Comparison of ENCODE assay signal across 17 cellular contexts in the genomic region with DNA sequence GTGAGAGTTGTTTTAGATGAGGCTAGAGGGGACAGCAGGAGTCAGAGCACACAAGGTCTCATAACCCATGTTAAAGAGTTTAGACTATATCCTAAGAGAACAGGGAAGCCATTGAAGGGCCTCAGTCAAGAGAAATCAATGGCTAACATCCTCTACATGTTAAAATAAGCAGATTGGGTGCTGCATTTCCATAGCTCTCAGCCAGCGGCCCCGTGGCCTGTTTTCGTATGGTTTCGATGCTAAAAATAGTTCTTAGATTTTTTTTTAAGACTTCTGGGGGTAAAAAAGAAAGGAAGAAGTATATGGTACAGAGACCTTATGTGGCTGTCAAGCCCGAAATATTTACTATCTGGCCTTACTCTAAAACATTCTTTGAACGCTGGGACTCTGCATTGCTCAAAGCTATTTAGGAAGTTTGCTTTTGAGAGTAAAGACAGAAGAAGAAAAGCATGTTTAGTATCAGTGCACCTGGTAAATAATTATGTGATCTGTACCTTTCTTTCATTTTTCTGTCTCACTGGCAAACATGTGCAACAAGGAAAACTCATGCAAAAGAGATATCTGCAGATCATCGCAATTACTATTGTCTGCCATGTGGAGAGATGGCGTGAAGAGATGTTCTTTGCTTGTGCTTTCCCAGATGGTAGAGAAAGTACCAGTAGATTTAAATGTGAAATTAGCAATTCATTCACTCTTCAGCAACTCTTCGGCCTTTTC. TPM values are rescaled to one million over a fixed set of nuclear protein-coding genes. Genes with fewer than 3 reads are reported as not detected.
A peak's percentile ranks its signal among the peaks of the same experiment; 100 is the strongest.
DNase-seq lines count a peak whose midpoint lies in the region; ATAC-seq and TF ChIP-seq lines count a peak whose summit lies in the region.
"Had no signal": no experiment of that assay in that cellular context is flagged by ENCODE, and none has a peak within 500 bp of the region (broad histone marks: within the 10 kb centered on the region; RNA-seq: fewer than 3 reads in every experiment).

No MANE protein-coding gene starts in this region.

- H3K27me3 Mint-ChIP-seq in activated T-cell treated with anti-CD3 and anti-CD28 coated beads, Interleukin-2, amount 50 U/mL, for 72 hours (ENCODE audit: low read depth) = no peaks in the 10 kb centered on the region
- H3K27me3 Mint-ChIP-seq in activated T-helper 17 cell treated with anti-CD3 and anti-CD28 coated beads, Interleukin-2, amount 50 U/mL, for 72 hours = no peaks in the 10 kb centered on the region
- H3K27me3 Mint-ChIP-seq in stimulated activated naive B cell treated with anti-CD40 and anti-IgM and Interleukin-4, amounts not matched to agents 10 μg/mL and 1 μg/mL and 100 μg/mL, for 72 hours = no peaks in the 10 kb centered on the region

- no peak overlapping the region for H3K9ac ChIP-seq in Loucy (ENCODE audit: low read depth, low read length, poor library complexity, severe bottlenecking)

- H3K4me1 Mint-ChIP-seq in activated T-cell treated with anti-CD3 and anti-CD28 coated beads, Interleukin-2, amount 50 U/mL, for 72 hours (ENCODE audit: low read depth) = peaks cover 48% of the 10 kb centered on the region
- peaks cover 10% of the 10 kb centered on the region for H3K4me1 Mint-ChIP-seq in activated T-helper 17 cell treated with anti-CD3 and anti-CD28 coated beads, Interleukin-2, amount 50 U/mL, for 72 hours
- peaks cover 11 to 17% of the 10 kb centered on the region in 2 donors for H3K4me1 Mint-ChIP-seq in stimulated activated naive B cell treated with anti-CD40 and anti-IgM and Interleukin-4, amounts not matched to agents 10 μg/mL and 1 μg/mL and 100 μg/mL, for 72 hours

- no peak for ATAC-seq in activated T-cell treated with anti-CD3 and anti-CD28 coated beads, Interleukin-2, amount 50 U/mL, for 72 hours (replicated peaks in 1 of 2)
- ATAC-seq in activated T-helper 17 cell treated with anti-CD3 and anti-CD28 coated beads, Interleukin-2, amount 50 U/mL, for 72 hours (replicated peaks) = no peak
- peak; percentile 10 to 23 for ATAC-seq in stimulated activated naive B cell treated with anti-CD40 and anti-IgM and Interleukin-4, amounts not matched to agents 10 μg/mL and 1 μg/mL and 100 μg/mL, for 72 hours (replicated peaks)

- peak overlapping the region in 1 of 2 donors; percentile 19 for H3K4me3 Mint-ChIP-seq in activated T-cell treated with anti-CD3 and anti-CD28 coated beads, Interleukin-2, amount 50 U/mL, for 72 hours
- H3K4me3 Mint-ChIP-seq in activated T-helper 17 cell treated with anti-CD3 and anti-CD28 coated beads, Interleukin-2, amount 50 U/mL, for 72 hours = peak overlapping the region; percentile 9
- no peak overlapping the region for H3K4me3 Mint-ChIP-seq in stimulated activated naive B cell treated with anti-CD40 and anti-IgM and Interleukin-4, amounts not matched to agents 10 μg/mL and 1 μg/mL and 100 μg/mL, for 72 hours

- H3F3A ChIP-seq in Loucy (ENCODE audit: low read depth) = peaks cover 19% of the 10 kb centered on the region; the same call in 1 of the 2 replicates

- no peaks in the 10 kb centered on the region for H4K20me1 ChIP-seq in Loucy (ENCODE audit: insufficient read depth, low read length, poor library complexity, severe bottlenecking)

- peaks cover 26% of the 10 kb centered on the region; the same call in 1 of the 2 replicates for H3K36me3 ChIP-seq in Loucy (ENCODE audit: insufficient read depth, low read length)

- H3K27ac Mint-ChIP-seq in activated T-cell treated with anti-CD3 and anti-CD28 coated beads, Interleukin-2, amount 50 U/mL, for 72 hours = peak overlapping the region; percentile 60
- peak overlapping the region; percentile 78 for H3K27ac Mint-ChIP-seq in activated T-helper 17 cell treated with anti-CD3 and anti-CD28 coated beads, Interleukin-2, amount 50 U/mL, for 72 hours
- H3K27ac Mint-ChIP-seq in stimulated activated naive B cell treated with anti-CD40 and anti-IgM and Interleukin-4, amounts not matched to agents 10 μg/mL and 1 μg/mL and 100 μg/mL, for 72 hours = peak overlapping the region; percentile 90

- H2AFZ ChIP-seq in Loucy (ENCODE audit: low read length) = no peak overlapping the region

- H3K27me3 ChIP-seq in Loucy (ENCODE audit: insufficient read depth, low read length, poor library complexity, severe bottlenecking) = no peaks in the 10 kb centered on the region
- H3K27me3 ChIP-seq: vagina had no signal

- H3K4me1 ChIP-seq in Loucy (ENCODE audit: insufficient read depth, low read length, poor library complexity, severe bottlenecking) = peaks cover 58% of the 10 kb centered on the region

- no peaks in the 10 kb centered on the region for H3K9me2 ChIP-seq in Loucy (replicated peaks; ENCODE audit: low read depth, low read length)

- H3K9me3 Mint-ChIP-seq in activated T-cell treated with anti-CD3 and anti-CD28 coated beads, Interleukin-2, amount 50 U/mL, for 72 hours = no peaks in the 10 kb centered on the region
- no peaks in the 10 kb centered on the region for H3K9me3 Mint-ChIP-seq in activated T-helper 17 cell treated with anti-CD3 and anti-CD28 coated beads, Interleukin-2, amount 50 U/mL, for 72 hours
- no peaks in the 10 kb centered on the region for H3K9me3 Mint-ChIP-seq in stimulated activated naive B cell treated with anti-CD40 and anti-IgM and Interleukin-4, amounts not matched to agents 10 μg/mL and 1 μg/mL and 100 μg/mL, for 72 hours

- H3K79me2 ChIP-seq in Loucy (ENCODE audit: insufficient read depth, low read length) = peaks cover 70% of the 10 kb centered on the region

- DNase-seq in activated T-cell treated with anti-CD3 and anti-CD28 coated beads, Interleukin-2, amount 50 U/mL, for 72 hours = no peak
- DNase-seq in activated T-cell treated with anti-CD3 and anti-CD28 coated beads, Interleukin-2, amount 50 U/mL, for 1 hour = no peak
- no peak for DNase-seq in stimulated activated naive B cell treated with anti-CD40 and anti-IgM and Interleukin-4, amounts not matched to agents 10 μg/mL and 1 μg/mL and 100 μg/mL, for 72 hours
- DNase-seq in AG08396 (ENCODE audit: low spot score) (no peak), NCI-H1436 (lab: John Stamatoyannopoulos, UW) (no peak), NCI-H2196 treated with DMSO at 0.1 percent for 48 hours (lab: John Stamatoyannopoulos, UW; ENCODE audit: unreplicated experiment) (no peak)
- DNase-seq: activated effector memory CD4-positive, alpha-beta T cell treated with Interleukin-2 at 50 U/mL for 16 hours; caudate nucleus; islet precursor cell; NCI-H146; NCI-H526 treated with DMSO at 0.1 percent for 48 hours; SHP77 treated with DMSO at 0.1 percent for 48 hours had no signal

- no peaks in the 10 kb centered on the region for H3K9me3 ChIP-seq in Loucy (ENCODE audit: insufficient read depth, low read depth, low read length)
- H3K9me3 ChIP-seq: HAP-1, vagina had no signal

- H3K4me3 ChIP-seq in Loucy (ENCODE audit: low read length, poor library complexity, severe bottlenecking) = no peak overlapping the region
- H3K4me3 ChIP-seq: HAP-1, vagina had no signal

- peak overlapping the region; percentile 51 for H3K4me2 ChIP-seq in Loucy (ENCODE audit: low read depth, low read length, poor library complexity, severe bottlenecking)

- H3K36me3 Mint-ChIP-seq in activated T-cell treated with anti-CD3 and anti-CD28 coated beads, Interleukin-2, amount 50 U/mL, for 72 hours (ENCODE audit: insufficient read depth in 2 of 2) = peaks cover 2 to 10% of the 10 kb centered on the region in 2 donors
- H3K36me3 Mint-ChIP-seq in activated T-helper 17 cell treated with anti-CD3 and anti-CD28 coated beads, Interleukin-2, amount 50 U/mL, for 72 hours (ENCODE audit: low read depth) = peaks cover 62% of the 10 kb centered on the region
- peaks cover 15 to 24% of the 10 kb centered on the region in 2 donors for H3K36me3 Mint-ChIP-seq in stimulated activated naive B cell treated with anti-CD40 and anti-IgM and Interleukin-4, amounts not matched to agents 10 μg/mL and 1 μg/mL and 100 μg/mL, for 72 hours

- TF ChIP-seq CTCF in Loucy (conservative IDR thresholded peaks at IDR 0.05; ENCODE audit: low read length) = no peak

RNA-seq across cellular contexts. Expression of a gene that starts 8.4 kb away (rescaled TPM):
- total RNA-seq in activated T-cell treated with anti-CD3 and anti-CD28 coated beads, Interleukin-2, amount 50 U/mL, for 72 hours = 10 to 100 TPM; 17.9 to 22.5 TPM
- 10 to 100 TPM; 11.2 to 12.3 TPM for total RNA-seq in activated T-helper 17 cell treated with anti-CD3 and anti-CD28 coated beads, Interleukin-2, amount 50 U/mL, for 72 hours

RNA-seq across cellular contexts. Expression of a gene that starts 38.8 kb away (rescaled TPM):
- not detected for total RNA-seq in activated T-cell treated with anti-CD3 and anti-CD28 coated beads, Interleukin-2, amount 50 U/mL, for 72 hours
- total RNA-seq in activated T-helper 17 cell treated with anti-CD3 and anti-CD28 coated beads, Interleukin-2, amount 50 U/mL, for 72 hours = not detected

RNA-seq across cellular contexts. Expression of a gene that starts 48.7 kb away (rescaled TPM):
- not detected for total RNA-seq in activated T-cell treated with anti-CD3 and anti-CD28 coated beads, Interleukin-2, amount 50 U/mL, for 72 hours
- total RNA-seq in activated T-helper 17 cell treated with anti-CD3 and anti-CD28 coated beads, Interleukin-2, amount 50 U/mL, for 72 hours = not detected
- total RNA-seq: glomerular endothelial cell, vagina had no signal

RNA-seq across cellular contexts. Expression of a gene that starts 49.7 kb away (rescaled TPM):
- total RNA-seq in activated T-cell treated with anti-CD3 and anti-CD28 coated beads, Interleukin-2, amount 50 U/mL, for 72 hours = 10 to 100 TPM; 34.1 to 42.4 TPM
- total RNA-seq in activated T-helper 17 cell treated with anti-CD3 and anti-CD28 coated beads, Interleukin-2, amount 50 U/mL, for 72 hours = 10 to 100 TPM; 20.4 to 52.4 TPM

RNA-seq across cellular contexts. Expression of a gene that starts 51.6 kb away (rescaled TPM):
- total RNA-seq in activated T-cell treated with anti-CD3 and anti-CD28 coated beads, Interleukin-2, amount 50 U/mL, for 72 hours = not detected
- not detected for total RNA-seq in activated T-helper 17 cell treated with anti-CD3 and anti-CD28 coated beads, Interleukin-2, amount 50 U/mL, for 72 hours
- total RNA-seq: glomerular endothelial cell, vagina had no signal

Comparison
In these comparisons a context has a peak if more than half of its experiments do, and no peak if none do; other contexts are left out.
1. ATAC-seq: peak in stimulated activated naive B cell treated with anti-CD40 and anti-IgM and Interleukin-4, amounts not matched to agents 10 μg/mL and 1 μg/mL and 100 μg/mL, for 72 hours (2 of 2); none in activated T-cell treated with anti-CD3 and anti-CD28 coated beads, Interleukin-2, amount 50 U/mL, for 72 hours (0 of 2) and activated T-helper 17 cell treated with anti-CD3 and anti-CD28 coated beads, Interleukin-2, amount 50 U/mL, for 72 hours (single experiment).
2. Peak in every context shown above with its lines, with median percentiles within 50 percentile points of each other: H3K27ac Mint-ChIP-seq.